In genomic region chr19:50333737-50334617, GRCh38 we compare ENCODE assay signal across 8 cellular contexts. TPM values are rescaled to one million over a fixed set of nuclear protein-coding genes. Genes with fewer than 3 reads are reported as not detected.
A peak's percentile ranks its signal among the peaks of the same experiment; 100 is the strongest.
DNase-seq lines count a peak whose midpoint lies in the region; ATAC-seq and TF ChIP-seq lines count a peak whose summit lies in the region.

No MANE protein-coding gene starts in this region.

- peaks cover 30% of the 10 kb centered on the region for H3F3A ChIP-seq in DOHH2 (ENCODE audit: control insufficient read depth, insufficient read depth)

- peaks cover 67% of the 10 kb centered on the region for H3K36me3 ChIP-seq in DOHH2 (ENCODE audit: control insufficient read depth, low read length)
- no peaks in the 10 kb centered on the region for H3K36me3 ChIP-seq in KOPT-K1 (ENCODE audit: insufficient read depth, low read length)
- H3K36me3 ChIP-seq in right lobe of liver, result no peaks in the 10 kb centered on the region

- peaks cover 10% of the 10 kb centered on the region for H4K20me1 ChIP-seq in DOHH2 (ENCODE audit: control insufficient read depth, insufficient read depth, low read depth, low read length)

- H3K4me1 ChIP-seq in DOHH2 (ENCODE audit: control insufficient read depth, low read length) (peaks cover 64% of the 10 kb centered on the region), right lobe of liver (peaks cover 0 to 23% (median 1%) of the 10 kb centered on the region in 4 donors)

- no peak for TF ChIP-seq CTCF in DOHH2 (IDR thresholded peaks at IDR 0.05; ENCODE audit: low read depth, low read length, poor library complexity, severe bottlenecking)
- TF ChIP-seq CTCF in right lobe of liver (IDR thresholded peaks at IDR 0.05), result no peak

- peak; percentile 65 for DNase-seq in activated CD4-positive, CD25-positive, alpha-beta regulatory T cell treated with anti-CD3 and anti-CD28 coated beads, Interleukin-2, amount 50 U/mL, for 16 hours (ENCODE audit: low read depth, low spot score)
- peak; percentile 81 to 84 (median 82) for DNase-seq in right lobe of liver
- peak; percentile 73 to 78 (median 77) for DNase-seq in stimulated activated CD4-positive, alpha-beta T cell treated with anti-CD3 and anti-CD28 coated beads, TNF-alpha, amount 100 ng/mL, for 4 hours (ENCODE audit: low read depth in 3 of 3)
- DNase-seq in EL, result no peak

- H3K9me3 ChIP-seq in DOHH2 (ENCODE audit: control insufficient read depth, insufficient read depth, low read length) (no peaks in the 10 kb centered on the region), KOPT-K1 (ENCODE audit: insufficient read depth, low read length, poor library complexity, severe bottlenecking) (no peaks in the 10 kb centered on the region), right lobe of liver (no peaks in the 10 kb centered on the region)

- peak overlapping the region; percentile 84 for H3K4me3 ChIP-seq in DOHH2 (ENCODE audit: low read length)
- H3K4me3 ChIP-seq in right lobe of liver, result peak overlapping the region; percentile 32 to 65 (median 55)

- peaks cover 44% of the 10 kb centered on the region for H3K79me2 ChIP-seq in DOHH2 (ENCODE audit: control insufficient read depth, low read length)

- H3K27me3 ChIP-seq in DOHH2 (ENCODE audit: control insufficient read depth, low read length) (no peaks in the 10 kb centered on the region), right lobe of liver (no peaks in the 10 kb centered on the region)

- H3K27ac ChIP-seq in DOHH2 (ENCODE audit: low read depth, low read length) (peak overlapping the region; percentile 85), KOPT-K1 (ENCODE audit: low read depth, low read length, poor library complexity, severe bottlenecking) (peak overlapping the region; percentile 35), cingulate gyrus (ENCODE audit: low read depth, low read length) (peak overlapping the region; percentile 99), right lobe of liver (peak overlapping the region; percentile 12 to 68 (median 52))

- 10% methylated on average over 22 of the region's 54 CpGs for WGBS in right lobe of liver (ENCODE audit: insufficient coverage, low coverage, low lambda C conversion rate, missing lambda C conversion rate)

- H3K4me2 ChIP-seq in DOHH2 (ENCODE audit: low read length), result peak overlapping the region; percentile 99

- ATAC-seq in GM21619 (IDR thresholded peaks at IDR 0.05; ENCODE audit: unreplicated experiment), result peak; percentile 21
- ATAC-seq in right lobe of liver, result peak; percentile 2 to 35 (median 16)

- no peaks in the 10 kb centered on the region for H3K9me2 ChIP-seq in DOHH2 (replicated peaks; ENCODE audit: control insufficient read depth, low read length)

- TF ChIP-seq POLR2A in right lobe of liver (IDR thresholded peaks at IDR 0.05), result peak; percentile 83

- intact Hi-C loops in right lobe of liver (cut with DNase I), result no loop called here

RNA-seq across cellular contexts. Expression of gene KCNC3, which starts 4.8 kb away (rescaled TPM):
- total RNA-seq in right lobe of liver, result 1 to 10 TPM in 5 of 6 experiments, under 1 TPM in 1; 0.92 to 3.0 (median 2.3) TPM

RNA-seq across cellular contexts. Expression of gene NAPSA, which starts 31.5 kb away (rescaled TPM):
- 1 to 10 TPM in 3 of 6 experiments, under 1 TPM in 3; 0.19 to 2.2 (median 1.0) TPM for total RNA-seq in right lobe of liver

RNA-seq across cellular contexts. Expression of gene NR1H2, which starts 42.3 kb away (rescaled TPM):
- 10 to 100 TPM; 23.6 to 57.9 (median 33.8) TPM for total RNA-seq in right lobe of liver

RNA-seq across cellular contexts. Expression of gene POLD1, which starts 50.2 kb away (rescaled TPM):
- total RNA-seq in right lobe of liver, result 10 to 100 TPM in 2 of 6 experiments, 1 to 10 TPM in 4; 6.2 to 13.1 (median 9.2) TPM

Comparison
In these comparisons a context has a peak if more than half of its experiments do, and no peak if none do; other contexts are left out.
1. H3K27ac ChIP-seq: peak in every context shown above with its lines; median percentile 99 in cingulate gyrus; 85 in DOHH2; 52 in right lobe of liver; 35 in KOPT-K1.